In the genomic region with DNA sequence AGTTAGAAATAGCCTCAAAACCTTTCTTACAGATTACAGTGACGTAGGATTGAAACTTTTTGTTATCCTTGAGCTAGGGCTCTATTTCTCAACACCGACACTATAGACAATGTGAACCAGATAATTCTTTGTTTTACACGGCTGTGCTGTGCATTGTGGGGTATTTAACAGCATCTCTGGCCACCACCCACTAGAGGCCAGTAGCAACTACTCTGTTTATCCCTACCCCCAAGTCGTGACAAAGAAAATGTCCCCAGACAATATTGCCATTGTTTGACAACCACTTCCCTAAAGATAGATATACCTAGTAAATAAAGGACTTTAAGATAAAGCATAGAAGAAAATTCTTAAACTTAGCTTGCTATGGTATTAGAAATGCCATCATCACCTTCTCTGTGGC, we compare ENCODE assay signal across 23 cellular contexts.
DNase-seq lines count a peak whose midpoint lies in the region; ATAC-seq and TF ChIP-seq lines count a peak whose summit lies in the region.
"Had no signal": no experiment of that assay in that cellular context is flagged by ENCODE, and none has a peak within 500 bp of the region (broad histone marks: within the 10 kb centered on the region; RNA-seq: fewer than 3 reads in every experiment).

No MANE protein-coding gene starts in this region.

- H3K4me3 Mint-ChIP-seq in WTC11 (no peak overlapping the region), mesothelial cell of epicardium (no peak overlapping the region)
- H3K4me3 Mint-ChIP-seq: activated T-helper 17 cell treated with anti-CD3 and anti-CD28 coated beads, Interleukin-2, amount 50 U/mL, for 72 hours; CD4-positive, alpha-beta T cell; central memory CD8-positive, alpha-beta T cell had no signal

- H2BK5ac ChIP-seq in trophoblast cell (ENCODE audit: low read depth, low read length, poor library complexity), result no peak overlapping the region

- no peak overlapping the region for H2BK120ac ChIP-seq in trophoblast cell (ENCODE audit: insufficient read depth, low read length, poor library complexity)

- H3K4me1 Mint-ChIP-seq in WTC11 (no peaks in the 10 kb centered on the region), mesothelial cell of epicardium (peaks cover 38% of the 10 kb centered on the region)
- H3K4me1 Mint-ChIP-seq: activated T-helper 17 cell treated with anti-CD3 and anti-CD28 coated beads, Interleukin-2, amount 50 U/mL, for 72 hours; central memory CD8-positive, alpha-beta T cell had no signal

- POLR2A ChIA-PET in WTC11 (lab: Charles Lee), result no interaction called here

- no peaks in the 10 kb centered on the region for H3K9me3 Mint-ChIP-seq in WTC11
- no peaks in the 10 kb centered on the region for H3K9me3 Mint-ChIP-seq in mesothelial cell of epicardium
- H3K9me3 Mint-ChIP-seq: activated T-helper 17 cell treated with anti-CD3 and anti-CD28 coated beads, Interleukin-2, amount 50 U/mL, for 72 hours; CD4-positive, alpha-beta T cell; central memory CD8-positive, alpha-beta T cell had no signal

- H3K18ac ChIP-seq in trophoblast cell (ENCODE audit: low read length), result no peak overlapping the region

- H3K27me3 Mint-ChIP-seq in WTC11 (ENCODE audit: low read depth) (no peaks in the 10 kb centered on the region), mesothelial cell of epicardium (ENCODE audit: low read depth) (no peaks in the 10 kb centered on the region)

- H3K36me3 Mint-ChIP-seq in WTC11, result no peaks in the 10 kb centered on the region
- no peaks in the 10 kb centered on the region for H3K36me3 Mint-ChIP-seq in mesothelial cell of epicardium

- no peak overlapping the region for H4K12ac ChIP-seq in trophoblast cell (ENCODE audit: low read depth, low read length)

- no peaks in the 10 kb centered on the region for H3K4me1 ChIP-seq in trophoblast cell (ENCODE audit: control insufficient read depth in 1 of 2, insufficient read depth in 2 of 2, low read length in 2 of 2)
- H3K4me1 ChIP-seq: adrenal gland, uterus had no signal

- H3K4ac ChIP-seq in trophoblast cell (ENCODE audit: low read depth, low read length), result no peak overlapping the region

- no peak overlapping the region for H3K4me2 ChIP-seq in trophoblast cell (ENCODE audit: low read length)

- H3K27me3 ChIP-seq in GM06990 (replicated peaks; ENCODE audit: control insufficient read depth, insufficient read depth, low read length) (no peaks in the 10 kb centered on the region), trophoblast cell (ENCODE audit: insufficient read depth, low read length) (no peaks in the 10 kb centered on the region)
- H3K27me3 ChIP-seq: adrenal gland, uterus had no signal

- H3K36me3 ChIP-seq in GM06990 (ENCODE audit: control insufficient read depth, insufficient read depth, low read length) (no peaks in the 10 kb centered on the region), trophoblast cell (ENCODE audit: control insufficient read depth in 1 of 2, insufficient read depth in 2 of 2, low read length in 2 of 2) (no peaks in the 10 kb centered on the region)
- H3K36me3 ChIP-seq: adrenal gland, uterus had no signal

- no peak overlapping the region for H2AFZ ChIP-seq in trophoblast cell (ENCODE audit: insufficient read depth, low read length, poor library complexity)

- H3K79me2 ChIP-seq in trophoblast cell (ENCODE audit: control insufficient read depth, insufficient read depth, low read length, poor library complexity), result no peaks in the 10 kb centered on the region

- H4K91ac ChIP-seq in trophoblast cell (ENCODE audit: low read depth, low read length), result no peak overlapping the region

- DNase-seq in GM06990 (ENCODE audit: extremely low read depth, insufficient read length) (no peak), WTC11 (ENCODE audit: low spot score) (no peak), GM19238 (ENCODE audit: insufficient read length, low spot score) (no peak), mesothelial cell of epicardium (ENCODE audit: low spot score in 2 of 2, unreplicated experiment in 2 of 2) (no peak), SW 1271 (lab: John Stamatoyannopoulos, UW) (no peak), trophoblast cell (no peak)
- DNase-seq: ACHN; activated CD8-positive, alpha-beta memory T cell treated with anti-CD3 and anti-CD28 coated beads for 24 hours; adrenal gland; CD4-positive, alpha-beta T cell; DMS79 treated with DMSO at 0.1 percent for 48 hours; effector CD8-positive, alpha-beta T cell; KG1; kidney; NCI-H1417; NCI-H2171 treated with DMSO at 0.1 percent for 48 hours; T-helper 1 cell; uterus had no signal

- peak; percentile 55 for ATAC-seq in GM19467 (IDR thresholded peaks at IDR 0.05; ENCODE audit: unreplicated experiment)
- ATAC-seq in HG02852 (IDR thresholded peaks at IDR 0.05; ENCODE audit: unreplicated experiment), result peak; percentile 64
- peak; percentile 89 for ATAC-seq in WTC11
- ATAC-seq: activated T-helper 17 cell treated with anti-CD3 and anti-CD28 coated beads, Interleukin-2, amount 50 U/mL, for 72 hours had no signal

- no peak overlapping the region for H2BK12ac ChIP-seq in trophoblast cell (ENCODE audit: low read length)

- no peak overlapping the region for H3K4me3 ChIP-seq in GM06990 (replicated peaks; ENCODE audit: low read depth, low read length)
- H3K4me3 ChIP-seq in trophoblast cell (ENCODE audit: low read depth, low read length), result no peak overlapping the region
- H3K4me3 ChIP-seq: adrenal gland, uterus had no signal

- no peak overlapping the region for H2AK5ac ChIP-seq in trophoblast cell (ENCODE audit: low read length)

- no peak overlapping the region for H3K14ac ChIP-seq in trophoblast cell (ENCODE audit: low read length)

- H3K9me3 ChIP-seq in trophoblast cell (ENCODE audit: insufficient read depth, low read depth, low read length), result no peaks in the 10 kb centered on the region
- H3K9me3 ChIP-seq: adrenal gland, uterus had no signal

- H4K8ac ChIP-seq in trophoblast cell (ENCODE audit: low read depth, low read length), result no peak overlapping the region

- no peaks in the 10 kb centered on the region for H3K79me1 ChIP-seq in trophoblast cell (ENCODE audit: low read length)

- WGBS in trophoblast cell (ENCODE audit: extremely low coverage, insufficient coverage, insufficient read length), result no CpG with 5 or more reads among the region's 4 CpGs

- TF ChIP-seq CTCF in GM06990 (IDR thresholded peaks at IDR 0.05; ENCODE audit: insufficient read depth, low read length, poor library complexity, severe bottlenecking), result peak; percentile 8
- no peak for TF ChIP-seq CTCF in WTC11 (IDR thresholded peaks at IDR 0.05)
- no peak for TF ChIP-seq CTCF in mesothelial cell of epicardium (IDR thresholded peaks at IDR 0.05; ENCODE audit: unreplicated experiment)

- H3K23ac ChIP-seq in trophoblast cell (ENCODE audit: low read length), result no peak overlapping the region

- CTCF ChIA-PET in WTC11 (lab: Charles Lee), result interaction anchor here (1.0 kb wide), 1 partner anchor 360 kb away, joined by 3 read pairs; no protein-coding TSS in a partner anchor

- H3K9ac ChIP-seq in trophoblast cell (ENCODE audit: low read length), result no peak overlapping the region

- no peak overlapping the region for H3K27ac ChIP-seq in trophoblast cell (ENCODE audit: low read depth, low read length)
- H3K27ac ChIP-seq: adrenal gland, HL-60, uterus had no signal

- H3K27ac Mint-ChIP-seq in WTC11 (no peak overlapping the region), mesothelial cell of epicardium (no peak overlapping the region)
- H3K27ac Mint-ChIP-seq: activated T-helper 17 cell treated with anti-CD3 and anti-CD28 coated beads, Interleukin-2, amount 50 U/mL, for 72 hours; CD4-positive, alpha-beta T cell had no signal

TF ChIP-seq in WTC11, 78 proteins besides CTCF, POLR2A, EP300 and RAD21 (continues in another document):
- TF ChIP-seq, protein P1, sequence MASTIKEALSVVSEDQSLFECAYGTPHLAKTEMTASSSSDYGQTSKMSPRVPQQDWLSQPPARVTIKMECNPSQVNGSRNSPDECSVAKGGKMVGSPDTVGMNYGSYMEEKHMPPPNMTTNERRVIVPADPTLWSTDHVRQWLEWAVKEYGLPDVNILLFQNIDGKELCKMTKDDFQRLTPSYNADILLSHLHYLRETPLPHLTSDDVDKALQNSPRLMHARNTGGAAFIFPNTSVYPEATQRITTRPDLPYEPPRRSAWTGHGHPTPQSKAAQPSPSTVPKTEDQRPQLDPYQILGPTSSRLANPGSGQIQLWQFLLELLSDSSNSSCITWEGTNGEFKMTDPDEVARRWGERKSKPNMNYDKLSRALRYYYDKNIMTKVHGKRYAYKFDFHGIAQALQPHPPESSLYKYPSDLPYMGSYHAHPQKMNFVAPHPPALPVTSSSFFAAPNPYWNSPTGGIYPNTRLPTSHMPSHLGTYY (CRISPR knock-in tag; IDR thresholded peaks at IDR 0.05), result no peak
- TF ChIP-seq, protein P2, sequence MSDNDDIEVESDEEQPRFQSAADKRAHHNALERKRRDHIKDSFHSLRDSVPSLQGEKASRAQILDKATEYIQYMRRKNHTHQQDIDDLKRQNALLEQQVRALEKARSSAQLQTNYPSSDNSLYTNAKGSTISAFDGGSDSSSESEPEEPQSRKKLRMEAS (CRISPR knock-in tag; IDR thresholded peaks at IDR 0.05), result no peak
- TF ChIP-seq OVOL2 (CRISPR knock-in tag; IDR thresholded peaks at IDR 0.05; ENCODE audit: borderline replicate concordance) (no peak), CBFB (CRISPR knock-in tag; IDR thresholded peaks at IDR 0.05; ENCODE audit: low read depth) (no peak), NFE2L1 (CRISPR knock-in tag; IDR thresholded peaks at IDR 0.05) (no peak), ELF4 (CRISPR knock-in tag; IDR thresholded peaks at IDR 0.05; ENCODE audit: low read depth) (no peak)
